9 cellular contexts compared by ENCODE assay signal in genomic region chr1:13543927-13544556, GRCh38. TPM values are rescaled to one million over a fixed set of nuclear protein-coding genes. Genes with fewer than 3 reads are reported as not detected.
DNase-seq lines count a peak whose midpoint lies in the region; ATAC-seq and TF ChIP-seq lines count a peak whose summit lies in the region.
"Had no signal": no experiment of that assay in that cellular context is flagged by ENCODE, and none has a peak within 500 bp of the region (broad histone marks: within the 10 kb centered on the region; RNA-seq: fewer than 3 reads in every experiment).

No MANE protein-coding gene starts in this region.

- peak; percentile 70 for TF ChIP-seq CTCF in RWPE2 (IDR thresholded peaks at IDR 0.05; ENCODE audit: poor library complexity, severe bottlenecking)
- peak; percentile 54 for TF ChIP-seq CTCF in foreskin keratinocyte (conservative IDR thresholded peaks at IDR 0.05)
- TF ChIP-seq CTCF in osteoblast (IDR thresholded peaks at IDR 0.05; ENCODE audit: extremely low read depth, low read depth, low read length) = peak; percentile 47

- H3K4me3 Mint-ChIP-seq in activated CD4-positive, alpha-beta T cell treated with anti-CD3 and anti-CD28 coated beads, Interleukin-2, amount 10 ng/mL, durations not matched to agents 7 days and 5 days = no peak overlapping the region
- H3K4me3 Mint-ChIP-seq: activated B cell treated with CpG ODN at 0.5 μM for 24 hours had no signal

- no peaks in the 10 kb centered on the region for H3K4me1 ChIP-seq in RWPE2 (ENCODE audit: insufficient read depth, poor library complexity, severe bottlenecking)
- H3K4me1 ChIP-seq in foreskin keratinocyte = no peaks in the 10 kb centered on the region
- H3K4me1 ChIP-seq in osteoblast (ENCODE audit: insufficient read depth, low read length) = no peaks in the 10 kb centered on the region

- ATAC-seq in RWPE2 (ENCODE audit: low read depth) (peak; percentile 66; the same call in 2 of the 3 replicates), foreskin keratinocyte (peak; percentile 33), HG02970 (IDR thresholded peaks at IDR 0.05; ENCODE audit: low FRiP score, unreplicated experiment) (no peak), GM18502 (IDR thresholded peaks at IDR 0.05; ENCODE audit: poor library complexity, unreplicated experiment) (no peak)

- no peak overlapping the region for H3K4me2 ChIP-seq in osteoblast (ENCODE audit: insufficient read depth, low read length)

- H3K9me3 Mint-ChIP-seq in activated CD4-positive, alpha-beta T cell treated with anti-CD3 and anti-CD28 coated beads, Interleukin-2, amount 10 ng/mL, durations not matched to agents 7 days and 5 days = no peaks in the 10 kb centered on the region
- H3K9me3 Mint-ChIP-seq: activated B cell treated with CpG ODN at 0.5 μM for 24 hours had no signal

- CTCF ChIA-PET in activated CD4-positive, alpha-beta T cell treated with anti-CD3 and anti-CD28 coated beads, Interleukin-2, amount 10 ng/mL, durations not matched to agents 7 days and 5 days (lab: Charles Lee) = no interaction called here

- no peaks in the 10 kb centered on the region for H3K36me3 Mint-ChIP-seq in activated CD4-positive, alpha-beta T cell treated with anti-CD3 and anti-CD28 coated beads, Interleukin-2, amount 10 ng/mL, durations not matched to agents 7 days and 5 days (ENCODE audit: low read depth)

- no peaks in the 10 kb centered on the region for H4K20me1 ChIP-seq in osteoblast (ENCODE audit: insufficient read depth, low read length)

- peak; percentile 23 for DNase-seq in COLO668 (lab: John Stamatoyannopoulos, UW; ENCODE audit: unreplicated experiment)
- no peak for DNase-seq in RWPE2 (ENCODE audit: low spot score)
- peak in 1 of 2 donors; percentile 22 for DNase-seq in foreskin keratinocyte
- DNase-seq in osteoblast (ENCODE audit: insufficient read length, low spot score, missing footprints) = peak; percentile 85
- DNase-seq in NCI-H187 (lab: John Stamatoyannopoulos, UW) = no peak
- no peak for DNase-seq in activated CD4-positive, alpha-beta T cell treated with anti-CD3 and anti-CD28 coated beads, Interleukin-2, amount 10 ng/mL, durations not matched to agents 7 days and 5 days
- DNase-seq: activated B cell treated with CpG ODN at 0.5 μM for 24 hours had no signal

- no peaks in the 10 kb centered on the region for H3K79me2 ChIP-seq in osteoblast (ENCODE audit: insufficient read depth, low read length)

- peaks cover 3% of the 10 kb centered on the region for H3K27me3 Mint-ChIP-seq in activated CD4-positive, alpha-beta T cell treated with anti-CD3 and anti-CD28 coated beads, Interleukin-2, amount 10 ng/mL, durations not matched to agents 7 days and 5 days

- POLR2A ChIA-PET in activated CD4-positive, alpha-beta T cell treated with anti-CD3 and anti-CD28 coated beads, Interleukin-2, amount 10 ng/mL, durations not matched to agents 7 days and 5 days (lab: Charles Lee) = no interaction called here

- H3K27ac Mint-ChIP-seq in activated CD4-positive, alpha-beta T cell treated with anti-CD3 and anti-CD28 coated beads, Interleukin-2, amount 10 ng/mL, durations not matched to agents 7 days and 5 days = no peak overlapping the region
- H3K27ac Mint-ChIP-seq: activated B cell treated with CpG ODN at 0.5 μM for 24 hours had no signal

- H2AFZ ChIP-seq in osteoblast (ENCODE audit: low read length) = no peak overlapping the region

- H3K36me3 ChIP-seq in RWPE2 (ENCODE audit: low read depth) = no peaks in the 10 kb centered on the region
- H3K36me3 ChIP-seq in osteoblast (ENCODE audit: insufficient read depth, low read length) = no peaks in the 10 kb centered on the region

- no peak overlapping the region for H3K27ac ChIP-seq in RWPE2 (ENCODE audit: poor library complexity, severe bottlenecking)
- H3K27ac ChIP-seq in foreskin keratinocyte = no peak overlapping the region
- no peak overlapping the region for H3K27ac ChIP-seq in osteoblast (ENCODE audit: low read depth, low read length)

- H3K4me1 Mint-ChIP-seq in activated CD4-positive, alpha-beta T cell treated with anti-CD3 and anti-CD28 coated beads, Interleukin-2, amount 10 ng/mL, durations not matched to agents 7 days and 5 days = no peaks in the 10 kb centered on the region
- H3K4me1 Mint-ChIP-seq: activated B cell treated with CpG ODN at 0.5 μM for 24 hours had no signal

- H3K27me3 ChIP-seq in RWPE2 (ENCODE audit: insufficient read depth, poor library complexity, severe bottlenecking) (no peaks in the 10 kb centered on the region), foreskin keratinocyte (no peaks in the 10 kb centered on the region), osteoblast (ENCODE audit: insufficient read depth, low read length) (no peaks in the 10 kb centered on the region)

- H3K9me3 ChIP-seq in RWPE2 (ENCODE audit: severe bottlenecking) (no peaks in the 10 kb centered on the region), osteoblast (ENCODE audit: low read depth, low read length) (no peaks in the 10 kb centered on the region)

- H3K4me3 ChIP-seq in RWPE2 (ENCODE audit: severe bottlenecking) (no peak overlapping the region), osteoblast (ENCODE audit: insufficient read depth, low read length) (no peak overlapping the region)

RNA-seq across cellular contexts. Expression of gene LRRC38, which starts 30.2 kb away (rescaled TPM):
- total RNA-seq in foreskin keratinocyte = not detected in 2 replicates
- polyA plus RNA-seq in foreskin keratinocyte = not detected in 2 replicates
- total RNA-seq in osteoblast = not detected in 2 replicates
- not detected for total RNA-seq in activated CD4-positive, alpha-beta T cell treated with anti-CD3 and anti-CD28 coated beads, Interleukin-2, amount 10 ng/mL, durations not matched to agents 7 days and 5 days
- total RNA-seq: activated B cell treated with CpG ODN at 0.5 μM for 24 hours had no signal

RNA-seq across cellular contexts. Expression of gene PDPN, which starts 39.6 kb away (rescaled TPM):
- total RNA-seq in foreskin keratinocyte (65.2 and 72.6 TPM in 2 replicates), osteoblast (4.7 and 11.9 TPM in 2 replicates)
- 63.9 and 66.5 TPM in 2 replicates for polyA plus RNA-seq in foreskin keratinocyte
- not detected for total RNA-seq in activated CD4-positive, alpha-beta T cell treated with anti-CD3 and anti-CD28 coated beads, Interleukin-2, amount 10 ng/mL, durations not matched to agents 7 days and 5 days
- total RNA-seq: activated B cell treated with CpG ODN at 0.5 μM for 24 hours had no signal

Comparison
In these comparisons a context has a peak if more than half of its experiments do, and no peak if none do; other contexts are left out.
1. DNase-seq: peak in COLO668 (single experiment) and osteoblast (single experiment); none in RWPE2 (single experiment), NCI-H187 (0 of 2) and activated CD4-positive, alpha-beta T cell treated with anti-CD3 and anti-CD28 coated beads, Interleukin-2, amount 10 ng/mL, durations not matched to agents 7 days and 5 days (single experiment).
2. ATAC-seq: peak in RWPE2 (single experiment) and foreskin keratinocyte (single experiment); none in HG02970 (single experiment) and GM18502 (single experiment).
3. Peak in every context shown above with its lines, with median percentiles within 50 percentile points of each other: CTCF ChIP-seq.